ENCODE assay signal across 1 cellular context in the genomic region with DNA sequence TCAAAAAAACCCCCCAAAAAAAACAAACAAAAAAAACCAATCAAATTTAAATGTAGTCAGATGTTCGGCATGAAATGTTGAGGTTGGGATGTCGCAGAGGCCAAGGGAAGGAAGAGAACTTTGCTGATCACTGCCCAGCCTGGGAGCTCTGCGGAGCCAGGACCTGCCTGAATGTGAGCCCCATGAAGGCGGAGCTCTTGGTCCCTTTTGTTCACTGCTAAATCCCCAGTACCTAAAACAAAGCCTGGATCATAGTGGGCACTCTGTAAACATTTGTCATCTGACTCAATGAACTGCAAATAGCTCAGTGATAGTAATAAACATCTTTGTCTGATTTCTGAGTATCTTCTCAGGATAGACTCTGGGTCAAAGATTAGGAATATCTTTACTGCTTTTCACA.
TF ChIP-seq lines count a peak whose summit lies in the region.

No MANE protein-coding gene starts in this region.

TF ChIP-seq in WTC11, 78 proteins besides CTCF, POLR2A, EP300 and RAD21:
- TF ChIP-seq, protein P1, sequence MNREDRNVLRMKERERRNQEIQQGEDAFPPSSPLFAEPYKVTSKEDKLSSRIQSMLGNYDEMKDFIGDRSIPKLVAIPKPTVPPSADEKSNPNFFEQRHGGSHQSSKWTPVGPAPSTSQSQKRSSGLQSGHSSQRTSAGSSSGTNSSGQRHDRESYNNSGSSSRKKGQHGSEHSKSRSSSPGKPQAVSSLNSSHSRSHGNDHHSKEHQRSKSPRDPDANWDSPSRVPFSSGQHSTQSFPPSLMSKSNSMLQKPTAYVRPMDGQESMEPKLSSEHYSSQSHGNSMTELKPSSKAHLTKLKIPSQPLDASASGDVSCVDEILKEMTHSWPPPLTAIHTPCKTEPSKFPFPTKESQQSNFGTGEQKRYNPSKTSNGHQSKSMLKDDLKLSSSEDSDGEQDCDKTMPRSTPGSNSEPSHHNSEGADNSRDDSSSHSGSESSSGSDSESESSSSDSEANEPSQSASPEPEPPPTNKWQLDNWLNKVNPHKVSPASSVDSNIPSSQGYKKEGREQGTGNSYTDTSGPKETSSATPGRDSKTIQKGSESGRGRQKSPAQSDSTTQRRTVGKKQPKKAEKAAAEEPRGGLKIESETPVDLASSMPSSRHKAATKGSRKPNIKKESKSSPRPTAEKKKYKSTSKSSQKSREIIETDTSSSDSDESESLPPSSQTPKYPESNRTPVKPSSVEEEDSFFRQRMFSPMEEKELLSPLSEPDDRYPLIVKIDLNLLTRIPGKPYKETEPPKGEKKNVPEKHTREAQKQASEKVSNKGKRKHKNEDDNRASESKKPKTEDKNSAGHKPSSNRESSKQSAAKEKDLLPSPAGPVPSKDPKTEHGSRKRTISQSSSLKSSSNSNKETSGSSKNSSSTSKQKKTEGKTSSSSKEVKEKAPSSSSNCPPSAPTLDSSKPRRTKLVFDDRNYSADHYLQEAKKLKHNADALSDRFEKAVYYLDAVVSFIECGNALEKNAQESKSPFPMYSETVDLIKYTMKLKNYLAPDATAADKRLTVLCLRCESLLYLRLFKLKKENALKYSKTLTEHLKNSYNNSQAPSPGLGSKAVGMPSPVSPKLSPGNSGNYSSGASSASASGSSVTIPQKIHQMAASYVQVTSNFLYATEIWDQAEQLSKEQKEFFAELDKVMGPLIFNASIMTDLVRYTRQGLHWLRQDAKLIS (CRISPR knock-in tag; IDR thresholded peaks at IDR 0.05; ENCODE audit: borderline replicate concordance), result no peak
- TF ChIP-seq, protein P2, sequence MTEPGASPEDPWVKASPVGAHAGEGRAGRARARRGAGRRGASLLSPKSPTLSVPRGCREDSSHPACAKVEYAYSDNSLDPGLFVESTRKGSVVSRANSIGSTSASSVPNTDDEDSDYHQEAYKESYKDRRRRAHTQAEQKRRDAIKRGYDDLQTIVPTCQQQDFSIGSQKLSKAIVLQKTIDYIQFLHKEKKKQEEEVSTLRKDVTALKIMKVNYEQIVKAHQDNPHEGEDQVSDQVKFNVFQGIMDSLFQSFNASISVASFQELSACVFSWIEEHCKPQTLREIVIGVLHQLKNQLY (CRISPR knock-in tag; IDR thresholded peaks at IDR 0.05), result no peak
- TF ChIP-seq, protein P3, sequence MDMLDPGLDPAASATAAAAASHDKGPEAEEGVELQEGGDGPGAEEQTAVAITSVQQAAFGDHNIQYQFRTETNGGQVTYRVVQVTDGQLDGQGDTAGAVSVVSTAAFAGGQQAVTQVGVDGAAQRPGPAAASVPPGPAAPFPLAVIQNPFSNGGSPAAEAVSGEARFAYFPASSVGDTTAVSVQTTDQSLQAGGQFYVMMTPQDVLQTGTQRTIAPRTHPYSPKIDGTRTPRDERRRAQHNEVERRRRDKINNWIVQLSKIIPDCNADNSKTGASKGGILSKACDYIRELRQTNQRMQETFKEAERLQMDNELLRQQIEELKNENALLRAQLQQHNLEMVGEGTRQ (CRISPR knock-in tag; IDR thresholded peaks at IDR 0.05), result no peak
- no peak for TF ChIP-seq KAT7 (CRISPR knock-in tag; IDR thresholded peaks at IDR 0.05; ENCODE audit: borderline replicate concordance)
- no peak for TF ChIP-seq GRHL2 (CRISPR knock-in tag; IDR thresholded peaks at IDR 0.05; ENCODE audit: insufficient replicate concordance, severe bottlenecking)
- TF ChIP-seq, protein P4, sequence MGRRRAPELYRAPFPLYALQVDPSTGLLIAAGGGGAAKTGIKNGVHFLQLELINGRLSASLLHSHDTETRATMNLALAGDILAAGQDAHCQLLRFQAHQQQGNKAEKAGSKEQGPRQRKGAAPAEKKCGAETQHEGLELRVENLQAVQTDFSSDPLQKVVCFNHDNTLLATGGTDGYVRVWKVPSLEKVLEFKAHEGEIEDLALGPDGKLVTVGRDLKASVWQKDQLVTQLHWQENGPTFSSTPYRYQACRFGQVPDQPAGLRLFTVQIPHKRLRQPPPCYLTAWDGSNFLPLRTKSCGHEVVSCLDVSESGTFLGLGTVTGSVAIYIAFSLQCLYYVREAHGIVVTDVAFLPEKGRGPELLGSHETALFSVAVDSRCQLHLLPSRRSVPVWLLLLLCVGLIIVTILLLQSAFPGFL (CRISPR knock-in tag; IDR thresholded peaks at IDR 0.05; ENCODE audit: borderline replicate concordance), result no peak
- TF ChIP-seq NFE2L1 (CRISPR knock-in tag; IDR thresholded peaks at IDR 0.05), result no peak
- TF ChIP-seq, protein P5, sequence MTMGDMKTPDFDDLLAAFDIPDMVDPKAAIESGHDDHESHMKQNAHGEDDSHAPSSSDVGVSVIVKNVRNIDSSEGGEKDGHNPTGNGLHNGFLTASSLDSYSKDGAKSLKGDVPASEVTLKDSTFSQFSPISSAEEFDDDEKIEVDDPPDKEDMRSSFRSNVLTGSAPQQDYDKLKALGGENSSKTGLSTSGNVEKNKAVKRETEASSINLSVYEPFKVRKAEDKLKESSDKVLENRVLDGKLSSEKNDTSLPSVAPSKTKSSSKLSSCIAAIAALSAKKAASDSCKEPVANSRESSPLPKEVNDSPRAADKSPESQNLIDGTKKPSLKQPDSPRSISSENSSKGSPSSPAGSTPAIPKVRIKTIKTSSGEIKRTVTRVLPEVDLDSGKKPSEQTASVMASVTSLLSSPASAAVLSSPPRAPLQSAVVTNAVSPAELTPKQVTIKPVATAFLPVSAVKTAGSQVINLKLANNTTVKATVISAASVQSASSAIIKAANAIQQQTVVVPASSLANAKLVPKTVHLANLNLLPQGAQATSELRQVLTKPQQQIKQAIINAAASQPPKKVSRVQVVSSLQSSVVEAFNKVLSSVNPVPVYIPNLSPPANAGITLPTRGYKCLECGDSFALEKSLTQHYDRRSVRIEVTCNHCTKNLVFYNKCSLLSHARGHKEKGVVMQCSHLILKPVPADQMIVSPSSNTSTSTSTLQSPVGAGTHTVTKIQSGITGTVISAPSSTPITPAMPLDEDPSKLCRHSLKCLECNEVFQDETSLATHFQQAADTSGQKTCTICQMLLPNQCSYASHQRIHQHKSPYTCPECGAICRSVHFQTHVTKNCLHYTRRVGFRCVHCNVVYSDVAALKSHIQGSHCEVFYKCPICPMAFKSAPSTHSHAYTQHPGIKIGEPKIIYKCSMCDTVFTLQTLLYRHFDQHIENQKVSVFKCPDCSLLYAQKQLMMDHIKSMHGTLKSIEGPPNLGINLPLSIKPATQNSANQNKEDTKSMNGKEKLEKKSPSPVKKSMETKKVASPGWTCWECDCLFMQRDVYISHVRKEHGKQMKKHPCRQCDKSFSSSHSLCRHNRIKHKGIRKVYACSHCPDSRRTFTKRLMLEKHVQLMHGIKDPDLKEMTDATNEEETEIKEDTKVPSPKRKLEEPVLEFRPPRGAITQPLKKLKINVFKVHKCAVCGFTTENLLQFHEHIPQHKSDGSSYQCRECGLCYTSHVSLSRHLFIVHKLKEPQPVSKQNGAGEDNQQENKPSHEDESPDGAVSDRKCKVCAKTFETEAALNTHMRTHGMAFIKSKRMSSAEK (CRISPR knock-in tag; IDR thresholded peaks at IDR 0.05; ENCODE audit: borderline replicate concordance), result no peak
- TF ChIP-seq NFYB (CRISPR knock-in tag; conservative IDR thresholded peaks at IDR 0.05; ENCODE audit: low read depth), result no peak
- TF ChIP-seq SMAD4 (CRISPR knock-in tag; IDR thresholded peaks at IDR 0.05), result no peak
- no peak for TF ChIP-seq CBFB (CRISPR knock-in tag; IDR thresholded peaks at IDR 0.05; ENCODE audit: low read depth)
- no peak for TF ChIP-seq ZNF416 (CRISPR knock-in tag; IDR thresholded peaks at IDR 0.05)
